27 cellular contexts compared by ENCODE assay signal in genomic region chr3:131561511-131561910, GRCh38. TPM values are rescaled to one million over a fixed set of nuclear protein-coding genes. Genes with fewer than 3 reads are reported as not detected.
A peak's percentile ranks its signal among the peaks of the same experiment; 100 is the strongest.
DNase-seq lines count a peak whose midpoint lies in the region; ATAC-seq, FAIRE-seq and TF ChIP-seq lines count a peak whose summit lies in the region.
"Had no signal": no experiment of that assay in that cellular context is flagged by ENCODE, and none has a peak within 500 bp of the region (broad histone marks: within the 10 kb centered on the region; RNA-seq: fewer than 3 reads in every experiment).

No MANE protein-coding gene starts in this region.

- H2AFZ ChIP-seq in mammary epithelial cell (ENCODE audit: low read depth, low read length), result no peak overlapping the region

- TF ChIP-seq CTCF in mammary epithelial cell (conservative IDR thresholded peaks at IDR 0.05 in 1 of 2, IDR thresholded peaks at IDR 0.05 in 1 of 2; ENCODE audit: extremely low read depth in 1 of 2, insufficient read depth in 1 of 2, low read depth in 1 of 2, low read length in 2 of 2), result no peak
- no peak for TF ChIP-seq CTCF in breast epithelium (IDR thresholded peaks at IDR 0.05)
- no peak for TF ChIP-seq CTCF in nephron (IDR thresholded peaks at IDR 0.05; ENCODE audit: unreplicated experiment in 3 of 3)

- H3K27me3 ChIP-seq in mammary epithelial cell (ENCODE audit: insufficient read depth, low read length) (no peaks in the 10 kb centered on the region), breast epithelium (no peaks in the 10 kb centered on the region), ectodermal cell (ENCODE audit: control insufficient read depth, insufficient read depth, low read length, poor library complexity, severe bottlenecking) (no peaks in the 10 kb centered on the region)
- H3K27me3 ChIP-seq: BLaER1 treated with 17β-estradiol and CSF1 and Interleukin-3, amounts not matched to agents 10 nM and 100 nM; cardiac muscle cell; upper lobe of right lung had no signal

- CTCF ChIA-PET in mammary epithelial cell (lab: Charles Lee; ENCODE audit: low non-redundant PET), result no interaction called here

- H3K9me3 Mint-ChIP-seq in nephron, result no peaks in the 10 kb centered on the region
- no peaks in the 10 kb centered on the region for H3K9me3 Mint-ChIP-seq in activated T-cell treated with anti-CD3 and anti-CD28 coated beads, Interleukin-2, amount 50 U/mL, for 24 hours
- H3K9me3 Mint-ChIP-seq: activated T-helper 1 cell treated with anti-CD3 and anti-CD28 coated beads, Interleukin-12 subunit alpha, Interleukin-12 subunit beta, Interleukin-2, Interleukin-4 antibody, amounts not matched to agents 30 ng/mL and 10 ng/mL and 1 ng/mL, durations not matched to agents 14 hours and 24 hours and 36 hours had no signal

- TF ChIP-seq POLR2A in breast epithelium (IDR thresholded peaks at IDR 0.05), result no peak
- TF ChIP-seq POLR2A in GM12892 (IDR thresholded peaks at IDR 0.05; ENCODE audit: low read depth, low read length), result no peak

- H4K20me1 ChIP-seq in mammary epithelial cell (ENCODE audit: insufficient read depth, low read length), result no peaks in the 10 kb centered on the region
- H4K20me1 ChIP-seq: BLaER1 treated with 17β-estradiol and CSF1 and Interleukin-3, amounts not matched to agents 10 nM and 100 nM had no signal

- no peaks in the 10 kb centered on the region for H3K4me1 ChIP-seq in mammary epithelial cell (ENCODE audit: insufficient read depth, low read length)
- no peaks in the 10 kb centered on the region for H3K4me1 ChIP-seq in breast epithelium
- H3K4me1 ChIP-seq in ectodermal cell (ENCODE audit: control insufficient read depth, insufficient read depth, low read length), result peaks cover 19% of the 10 kb centered on the region
- H3K4me1 ChIP-seq: left lung, upper lobe of right lung had no signal

- no peak overlapping the region for H3K9ac ChIP-seq in mammary epithelial cell (ENCODE audit: insufficient read depth, low read length)
- H3K9ac ChIP-seq: BLaER1 treated with 17β-estradiol and CSF1 and Interleukin-3, amounts not matched to agents 10 nM and 100 nM had no signal

- WGBS in mammary epithelial cell (ENCODE audit: low coverage, missing lambda C conversion rate), result 0% methylated on average over 2 of the region's 2 CpGs
- 47 to 60% methylated on average over 1 to 2 of the region's 2 CpGs for WGBS in ectodermal cell, 2 experiments

- no peak overlapping the region for H3K4me2 ChIP-seq in mammary epithelial cell (ENCODE audit: insufficient read depth, low read depth, low read length)

- H3K27me3 Mint-ChIP-seq in nephron (ENCODE audit: low read depth), result peaks cover 7% of the 10 kb centered on the region
- H3K27me3 Mint-ChIP-seq in activated T-cell treated with anti-CD3 and anti-CD28 coated beads, Interleukin-2, amount 50 U/mL, for 24 hours, result peaks cover 65% of the 10 kb centered on the region

- peaks cover 7% of the 10 kb centered on the region for H3K4me1 Mint-ChIP-seq in nephron
- no peaks in the 10 kb centered on the region for H3K4me1 Mint-ChIP-seq in activated T-cell treated with anti-CD3 and anti-CD28 coated beads, Interleukin-2, amount 50 U/mL, for 24 hours (ENCODE audit: low read depth)

- DNase-seq in mammary epithelial cell, result peak; percentile 20
- no peak for DNase-seq in breast epithelium (ENCODE audit: low spot score in 2 of 2)
- DNase-seq in AG08395 (ENCODE audit: low spot score), result no peak
- no peak for DNase-seq in GM12892 (ENCODE audit: insufficient read length)
- no peak for DNase-seq in activated T-cell treated with anti-CD3 and anti-CD28 coated beads, Interleukin-2, amount 50 U/mL, for 24 hours
- DNase-seq: activated CD4-positive, alpha-beta T cell treated with anti-CD3 and anti-CD28 coated beads for 48 hours; Calu3; dorsolateral prefrontal cortex; EL; erythroblast; KG1; left lung; MV-4-11; NCI-H1694 treated with DMSO at 0.1 percent for 48 hours; NCI-H2227 treated with DMSO at 0.1 percent for 48 hours; PC-3; right cardiac atrium; SHP77; upper lobe of right lung had no signal

- no peak overlapping the region for H3K27ac ChIP-seq in mammary epithelial cell (ENCODE audit: insufficient read depth, low read depth, low read length)
- peak overlapping the region in 1 of 2 donors; percentile 19 for H3K27ac ChIP-seq in breast epithelium
- H3K27ac ChIP-seq in ectodermal cell (ENCODE audit: insufficient read depth, low read depth, low read length, poor library complexity, severe bottlenecking), result peak overlapping the region; percentile 38
- H3K27ac ChIP-seq: BLaER1 treated with 17β-estradiol and CSF1 and Interleukin-3, amounts not matched to agents 10 nM and 100 nM; cardiac muscle cell; dorsolateral prefrontal cortex; left lung; upper lobe of right lung had no signal

- no TSS peak for BruUV-seq in mammary epithelial cell (replicated peaks; lab: Mats Ljungman, UMichigan)

- H3K36me3 ChIP-seq in mammary epithelial cell (ENCODE audit: insufficient read depth, low read length) (no peaks in the 10 kb centered on the region), breast epithelium (no peaks in the 10 kb centered on the region), ectodermal cell (ENCODE audit: control insufficient read depth, insufficient read depth, low read length) (no peaks in the 10 kb centered on the region)
- H3K36me3 ChIP-seq: BLaER1 treated with 17β-estradiol and CSF1 and Interleukin-3, amounts not matched to agents 10 nM and 100 nM; cardiac muscle cell; left lung; upper lobe of right lung had no signal

- H3K79me2 ChIP-seq in mammary epithelial cell (ENCODE audit: insufficient read depth, low read length), result no peaks in the 10 kb centered on the region

- intact Hi-C loops in mammary epithelial cell (cut with micrococcal nuclease), result no loop called here
- intact Hi-C loops in breast epithelium (cut with DNase I; ENCODE audit: low total_unique reads), result no loop called here

- dilution Hi-C loops in mammary epithelial cell (cut with HindIII; ENCODE audit: low sequenced_read_pairs), result no loop called here

- H3K27ac Mint-ChIP-seq in nephron, result peak overlapping the region; percentile 58 to 70 (median 62)
- H3K27ac Mint-ChIP-seq in activated T-cell treated with anti-CD3 and anti-CD28 coated beads, Interleukin-2, amount 50 U/mL, for 24 hours, result no peak overlapping the region
- H3K27ac Mint-ChIP-seq: activated naive CD8-positive, alpha-beta T cell; activated T-helper 1 cell treated with anti-CD3 and anti-CD28 coated beads, Interleukin-12 subunit alpha, Interleukin-12 subunit beta, Interleukin-2, Interleukin-4 antibody, amounts not matched to agents 30 ng/mL and 10 ng/mL and 1 ng/mL, durations not matched to agents 14 hours and 24 hours and 36 hours had no signal

- no peaks in the 10 kb centered on the region for H3K36me3 Mint-ChIP-seq in nephron (ENCODE audit: low read depth)
- H3K36me3 Mint-ChIP-seq in activated T-cell treated with anti-CD3 and anti-CD28 coated beads, Interleukin-2, amount 50 U/mL, for 24 hours (ENCODE audit: low read depth), result no peaks in the 10 kb centered on the region
- H3K36me3 Mint-ChIP-seq: activated naive CD8-positive, alpha-beta T cell had no signal

- FAIRE-seq in GM12892 (lab: Jason Lieb, UNC), result no peak
- FAIRE-seq: A204.1 had no signal

- no peak overlapping the region for H3K4me3 Mint-ChIP-seq in nephron
- no peak overlapping the region for H3K4me3 Mint-ChIP-seq in activated T-cell treated with anti-CD3 and anti-CD28 coated beads, Interleukin-2, amount 50 U/mL, for 24 hours
- H3K4me3 Mint-ChIP-seq: activated naive CD8-positive, alpha-beta T cell; activated T-helper 1 cell treated with anti-CD3 and anti-CD28 coated beads, Interleukin-12 subunit alpha, Interleukin-12 subunit beta, Interleukin-2, Interleukin-4 antibody, amounts not matched to agents 30 ng/mL and 10 ng/mL and 1 ng/mL, durations not matched to agents 14 hours and 24 hours and 36 hours had no signal

- no peak for ATAC-seq in GM19467 (IDR thresholded peaks at IDR 0.05; ENCODE audit: unreplicated experiment)
- ATAC-seq: left lung, PC-3, right cardiac atrium, upper lobe of right lung had no signal

- H3K9me3 ChIP-seq in mammary epithelial cell (replicated peaks; ENCODE audit: insufficient read depth, low read length) (no peaks in the 10 kb centered on the region), breast epithelium (no peaks in the 10 kb centered on the region), ectodermal cell (ENCODE audit: control insufficient read depth, low read length) (no peaks in the 10 kb centered on the region)
- H3K9me3 ChIP-seq: BLaER1 treated with 17β-estradiol and CSF1 and Interleukin-3, amounts not matched to agents 10 nM and 100 nM; left lung; upper lobe of right lung had no signal

- in situ Hi-C loops in mammary epithelial cell (cut with MboI; ENCODE audit: low sequenced_read_pairs in 2 of 2), result no loop called here

- no peak overlapping the region for H3K4me3 ChIP-seq in mammary epithelial cell (replicated peaks in 1 of 3; ENCODE audit: insufficient read depth in 1 of 3, low read depth in 2 of 3, low read length in 3 of 3)
- H3K4me3 ChIP-seq in breast epithelium, result no peak overlapping the region
- H3K4me3 ChIP-seq in ectodermal cell (ENCODE audit: insufficient read depth, low read depth, low read length), result no peak overlapping the region
- H3K4me3 ChIP-seq: BLaER1 treated with 17β-estradiol and CSF1 and Interleukin-3, amounts not matched to agents 10 nM and 100 nM; cardiac muscle cell; dorsolateral prefrontal cortex; left lung; upper lobe of right lung had no signal

RNA-seq across cellular contexts. Expression of gene MRPL3, which starts 58.7 kb away (rescaled TPM):
- total RNA-seq in mammary epithelial cell (100 to 1,000 TPM in 1 of 2 donors, 10 to 100 TPM in 1; 78.9 to 103 TPM), breast epithelium (100 to 1,000 TPM in 1 of 3 donors, 10 to 100 TPM in 2; 79.0 to 108 (median 95.1) TPM)
- 113 TPM for polyA plus RNA-seq in mammary epithelial cell
- polyA minus RNA-seq in mammary epithelial cell, result 98.1 TPM
- polyA plus RNA-seq in ectodermal cell (2013, experiment 1 of 4), result 155 TPM
- polyA plus RNA-seq in ectodermal cell (2013, experiment 2 of 4), result 150 TPM
- 125 TPM for polyA plus RNA-seq in ectodermal cell (2013, experiment 3 of 4)
- 141 TPM for polyA plus RNA-seq in ectodermal cell (2013, experiment 4 of 4)
- polyA plus RNA-seq in GM12892 (2012; ENCODE audit: missing spikeins), result 127 TPM
